ENCODE assay signal across 15 cellular contexts in genomic region chr15:48406911-48407310, GRCh38.
DNase-seq lines count a peak whose midpoint lies in the region; TF ChIP-seq lines count a peak whose summit lies in the region.
"Had no signal": no experiment of that assay in that cellular context is flagged by ENCODE, and none has a peak within 500 bp of the region (broad histone marks: within the 10 kb centered on the region; RNA-seq: fewer than 3 reads in every experiment).

No MANE protein-coding gene starts in this region.

- H3K9me3 ChIP-seq in endodermal cell (ENCODE audit: control insufficient read depth, low read length), result no peaks in the 10 kb centered on the region
- H3K9me3 ChIP-seq: colonic mucosa, heart left ventricle, spleen, tibial artery had no signal

- no peak overlapping the region for H3K9ac ChIP-seq in endodermal cell (ENCODE audit: extremely low read depth, low read length, poor library complexity, severe bottlenecking)

- peaks cover 11% of the 10 kb centered on the region for H3K36me3 ChIP-seq in endodermal cell (ENCODE audit: control insufficient read depth, insufficient read depth, low read length)
- H3K36me3 ChIP-seq: colonic mucosa had no signal

- no peak overlapping the region for H3K27ac Mint-ChIP-seq in endodermal cell

- H3K4me3 ChIP-seq in NB4 (ENCODE audit: low read depth, low read length), result no peak overlapping the region
- H3K4me3 ChIP-seq in endodermal cell (ENCODE audit: low read length), result no peak overlapping the region
- H3K4me3 ChIP-seq in retinal pigment epithelial cell (ENCODE audit: low read length), result no peak overlapping the region
- H3K4me3 ChIP-seq: colonic mucosa, heart left ventricle, spleen, tibial artery had no signal

- no peaks in the 10 kb centered on the region for H3K27me3 ChIP-seq in endodermal cell (ENCODE audit: control insufficient read depth, insufficient read depth, low read length, poor library complexity, severe bottlenecking)
- H3K27me3 ChIP-seq: colonic mucosa, heart left ventricle, spleen, tibial artery had no signal

- no peaks in the 10 kb centered on the region for H3K9me3 Mint-ChIP-seq in endodermal cell

- H3K27ac ChIP-seq in endodermal cell (ENCODE audit: low read depth, low read length), result peak overlapping the region; percentile 83
- H3K27ac ChIP-seq: colonic mucosa, spleen, tibial artery had no signal

- peaks cover 3% of the 10 kb centered on the region for H3K4me1 Mint-ChIP-seq in endodermal cell

- no peaks in the 10 kb centered on the region for H3K36me3 Mint-ChIP-seq in endodermal cell (ENCODE audit: low read depth)

- no peak for TF ChIP-seq POLR2A in NB4 (IDR thresholded peaks at IDR 0.05; ENCODE audit: extremely low read depth, insufficient read length)

- no peak overlapping the region for H3K4me3 Mint-ChIP-seq in endodermal cell

- WGBS in endodermal cell (ENCODE audit: insufficient coverage in 1 of 2, insufficient read length in 1 of 2), 2 experiments, result 83 to 100% methylated on average over 1 of the region's 1 CpG

- peak; percentile 10 for DNase-seq in NCI-H146 (lab: John Stamatoyannopoulos, UW)
- DNase-seq in NCI-H146 treated with DMSO at 0.1 percent for 48 hours (lab: John Stamatoyannopoulos, UW; ENCODE audit: unreplicated experiment), result no peak
- peak; percentile 2 for DNase-seq in NB4 (ENCODE audit: low read depth)
- peak; percentile 59 for DNase-seq in endodermal cell
- DNase-seq in retinal pigment epithelial cell (ENCODE audit: low read depth), result no peak
- DNase-seq in GM10248 (ENCODE audit: extremely low spot score), result no peak
- DNase-seq in NK-92 (lab: John Stamatoyannopoulos, UW; ENCODE audit: unreplicated experiment), result no peak
- no peak for DNase-seq in stimulated activated CD4-positive, alpha-beta T cell treated with anti-CD3 and anti-CD28 coated beads, Interleukin-2, amount 100 ng/mL, for 48 hours
- DNase-seq: activated naive CD4-positive, alpha-beta T cell treated with anti-CD3 and anti-CD28 coated beads, Interleukin-2, amount 50 U/mL, for 16 hours; colonic mucosa; heart left ventricle; KG1; RPMI8226; spleen; tibial artery had no signal

- TF ChIP-seq CTCF in NB4 (IDR thresholded peaks at IDR 0.05; ENCODE audit: low read depth, low read length) (peak; percentile 32), endodermal cell (conservative IDR thresholded peaks at IDR 0.05) (peak; percentile 68), retinal pigment epithelial cell (conservative IDR thresholded peaks at IDR 0.05; ENCODE audit: low read depth, low read length) (peak; percentile 55), GM10248 (IDR thresholded peaks at IDR 0.05; ENCODE audit: control extremely low read depth, extremely low read depth, low read depth, missing control alignments) (no peak)

- CTCF ChIA-PET in GM10248 (lab: Yijun Ruan, JAX), result interaction anchor here (1.0 to 1.6 kb wide), 8 partner anchors 9 to 48 kb away, joined by 3 to 5 read pairs (median 3); no protein-coding TSS in a partner anchor

- no peaks in the 10 kb centered on the region for H3K27me3 Mint-ChIP-seq in endodermal cell (ENCODE audit: insufficient read depth)

- H3K4me1 ChIP-seq in endodermal cell (ENCODE audit: control insufficient read depth, insufficient read depth, low read length), result no peaks in the 10 kb centered on the region
- H3K4me1 ChIP-seq: colonic mucosa, spleen had no signal

- POLR2A ChIA-PET in GM10248 (lab: Yijun Ruan, JAX), result no interaction called here

Comparison
In these comparisons a context has a peak if more than half of its experiments do, and no peak if none do; other contexts are left out.
1. DNase-seq: peak in NCI-H146 (single experiment), NB4 (single experiment) and endodermal cell (single experiment); none in NCI-H146 treated with DMSO at 0.1 percent for 48 hours (single experiment), retinal pigment epithelial cell (single experiment), GM10248 (single experiment), NK-92 (single experiment) and stimulated activated CD4-positive, alpha-beta T cell treated with anti-CD3 and anti-CD28 coated beads, Interleukin-2, amount 100 ng/mL, for 48 hours (0 of 2).